8 cellular contexts compared by ENCODE assay signal in the genomic region with DNA sequence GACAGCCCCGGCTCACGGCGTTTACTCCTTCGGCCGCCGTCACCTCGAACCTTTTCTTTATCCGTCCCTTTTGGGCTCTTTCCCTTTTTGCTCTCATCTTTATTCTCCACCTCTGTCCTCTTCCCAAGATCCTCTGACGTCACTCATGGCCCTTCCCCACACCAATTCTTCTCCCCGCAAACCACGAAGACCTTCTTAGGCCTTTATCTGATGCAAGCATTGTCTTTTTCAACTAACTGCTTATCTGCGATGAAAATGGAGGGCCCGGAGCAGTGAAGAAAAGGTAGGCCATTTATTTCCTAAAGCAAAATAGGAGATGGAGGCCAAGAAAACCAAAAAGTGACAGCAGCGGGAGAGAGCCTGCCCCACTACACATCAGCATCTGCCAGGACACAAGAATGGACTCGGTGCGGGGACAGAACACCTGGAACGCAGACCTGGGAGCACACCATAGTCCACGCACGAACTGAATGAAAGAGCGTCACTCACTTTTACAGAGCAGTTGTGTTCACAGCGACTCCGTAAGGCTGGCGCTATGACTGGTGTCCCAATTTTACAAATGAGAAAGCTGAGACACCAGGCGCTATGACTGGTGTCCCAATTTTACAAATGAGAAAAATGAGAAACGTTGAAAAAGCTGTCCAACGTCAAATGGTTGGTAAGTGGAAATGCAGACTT. TPM values are rescaled to one million over a fixed set of nuclear protein-coding genes. Genes with fewer than 3 reads are reported as not detected.
DNase-seq lines count a peak whose midpoint lies in the region; ATAC-seq, FAIRE-seq and TF ChIP-seq lines count a peak whose summit lies in the region.

No MANE protein-coding gene starts in this region.

- no peaks in the 10 kb centered on the region for H3K9me3 ChIP-seq in CD4-positive, CD25-positive, alpha-beta regulatory T cell (ENCODE audit: control insufficient read depth in 2 of 2, low read length in 2 of 2)
- H3K9me3 ChIP-seq in ovary = no peaks in the 10 kb centered on the region

- H3K4me3 Mint-ChIP-seq in CD4-positive, CD25-positive, alpha-beta regulatory T cell = peak overlapping the region; percentile 6 to 82 (median 76)
- H3K4me3 Mint-ChIP-seq in WTC11 = peak overlapping the region; percentile 78

- peaks cover 0 to 15% (median 3%) of the 10 kb centered on the region in 4 donors for H3K4me1 Mint-ChIP-seq in CD4-positive, CD25-positive, alpha-beta regulatory T cell
- H3K4me1 Mint-ChIP-seq in WTC11 = peaks cover 8% of the 10 kb centered on the region

- H3K27me3 Mint-ChIP-seq in CD4-positive, CD25-positive, alpha-beta regulatory T cell = peaks cover 35% of the 10 kb centered on the region
- peaks cover 12% of the 10 kb centered on the region for H3K27me3 Mint-ChIP-seq in WTC11 (ENCODE audit: low read depth)

- CTCF ChIA-PET in WTC11 (lab: Charles Lee) = interaction anchor here (0.9 kb wide), 2 partner anchors 106 to 220 kb away, joined by 3 read pairs; partner anchors contain the start of gene ZNF282

- no peak for TF ChIP-seq EP300 in ovary (IDR thresholded peaks at IDR 0.05)

- POLR2A ChIA-PET in WTC11 (lab: Charles Lee) = no interaction called here

- no peak overlapping the region for H3K27ac ChIP-seq in CD4-positive, CD25-positive, alpha-beta regulatory T cell (ENCODE audit: insufficient read depth, low read length, poor library complexity, severe bottlenecking)
- no peak overlapping the region for H3K27ac ChIP-seq in ovary

- no peak overlapping the region for H3K4me3 ChIP-seq in CD4-positive, CD25-positive, alpha-beta regulatory T cell (ENCODE audit: low read depth, low read length)
- H3K4me3 ChIP-seq in foreskin fibroblast (ENCODE audit: low read depth in 1 of 2, low read length in 2 of 2) (peak overlapping the region in 1 of 2 donors; percentile 15), ovary (peak overlapping the region; percentile 16)

- TF ChIP-seq CTCF in WTC11 (IDR thresholded peaks at IDR 0.05) (no peak), foreskin fibroblast (IDR thresholded peaks at IDR 0.05; ENCODE audit: low read depth, low read length) (no peak), ovary (IDR thresholded peaks at IDR 0.05) (no peak)

- 45 to 48% (median 47%) methylated on average over 26 of the region's 26 CpGs for WGBS in ovary, 3 donors

- peaks cover 7% of the 10 kb centered on the region for H3K27me3 ChIP-seq in CD4-positive, CD25-positive, alpha-beta regulatory T cell (ENCODE audit: control insufficient read depth, insufficient read depth, low read length)
- H3K27me3 ChIP-seq in ovary = no peaks in the 10 kb centered on the region

- peak overlapping the region in 2 of 3 donors; percentile 51 to 89 for H3K27ac Mint-ChIP-seq in CD4-positive, CD25-positive, alpha-beta regulatory T cell
- H3K27ac Mint-ChIP-seq in WTC11 = peak overlapping the region; percentile 17

- ATAC-seq in CD4-positive, CD25-positive, alpha-beta regulatory T cell (ENCODE audit: low read depth in 2 of 2) = peak in 1 of 2 donors; percentile 22
- ATAC-seq in WTC11 (no peak; the same call in 1 of the 2 replicates), GM18870 (IDR thresholded peaks at IDR 0.05; ENCODE audit: unreplicated experiment) (no peak)

- DNase-seq in CD4-positive, CD25-positive, alpha-beta regulatory T cell = peak in 1 of 3 donors; percentile 3
- no peak for DNase-seq in WTC11 (ENCODE audit: low spot score)
- peak; percentile 16 to 58 for DNase-seq in foreskin fibroblast
- DNase-seq in ovary = no peak
- no peak for DNase-seq in NCI-H345 treated with DMSO at 0.1 percent for 48 hours (lab: John Stamatoyannopoulos, UW; ENCODE audit: unreplicated experiment)
- DNase-seq in urothelium cell line (ENCODE audit: low spot score) = no peak
- DNase-seq in hippocampal formation (lab: John Stamatoyannopoulos, UW) = no peak

- intact Hi-C loops in ovary (cut with DNase I) = no loop called here

- H3K9me3 Mint-ChIP-seq in CD4-positive, CD25-positive, alpha-beta regulatory T cell = peaks cover 0 to 3% (median 0%) of the 10 kb centered on the region in 7 donors
- H3K9me3 Mint-ChIP-seq in WTC11 = peaks cover 13% of the 10 kb centered on the region

- no peak for FAIRE-seq in urothelium cell line (lab: Jason Lieb, UNC)

- no peaks in the 10 kb centered on the region for H3K36me3 Mint-ChIP-seq in CD4-positive, CD25-positive, alpha-beta regulatory T cell
- H3K36me3 Mint-ChIP-seq in WTC11 = no peaks in the 10 kb centered on the region

- peaks cover 5% of the 10 kb centered on the region for H3K4me1 ChIP-seq in CD4-positive, CD25-positive, alpha-beta regulatory T cell (ENCODE audit: control insufficient read depth, insufficient read depth, low read length, poor library complexity, severe bottlenecking)
- no peaks in the 10 kb centered on the region for H3K4me1 ChIP-seq in ovary (ENCODE audit: insufficient read depth)

- H3K36me3 ChIP-seq in CD4-positive, CD25-positive, alpha-beta regulatory T cell (ENCODE audit: control insufficient read depth, insufficient read depth, low read length) = no peaks in the 10 kb centered on the region
- H3K36me3 ChIP-seq in ovary = no peaks in the 10 kb centered on the region

- TF ChIP-seq POLR2A in ovary (IDR thresholded peaks at IDR 0.05) = no peak

TF ChIP-seq in WTC11, 78 proteins besides CTCF, POLR2A, EP300 and RAD21:
- no peak for TF ChIP-seq CBFB (CRISPR knock-in tag; IDR thresholded peaks at IDR 0.05; ENCODE audit: low read depth)
- TF ChIP-seq ESRRA (CRISPR knock-in tag; IDR thresholded peaks at IDR 0.05; ENCODE audit: borderline replicate concordance) = no peak
- TF ChIP-seq, protein P1, sequence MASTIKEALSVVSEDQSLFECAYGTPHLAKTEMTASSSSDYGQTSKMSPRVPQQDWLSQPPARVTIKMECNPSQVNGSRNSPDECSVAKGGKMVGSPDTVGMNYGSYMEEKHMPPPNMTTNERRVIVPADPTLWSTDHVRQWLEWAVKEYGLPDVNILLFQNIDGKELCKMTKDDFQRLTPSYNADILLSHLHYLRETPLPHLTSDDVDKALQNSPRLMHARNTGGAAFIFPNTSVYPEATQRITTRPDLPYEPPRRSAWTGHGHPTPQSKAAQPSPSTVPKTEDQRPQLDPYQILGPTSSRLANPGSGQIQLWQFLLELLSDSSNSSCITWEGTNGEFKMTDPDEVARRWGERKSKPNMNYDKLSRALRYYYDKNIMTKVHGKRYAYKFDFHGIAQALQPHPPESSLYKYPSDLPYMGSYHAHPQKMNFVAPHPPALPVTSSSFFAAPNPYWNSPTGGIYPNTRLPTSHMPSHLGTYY (CRISPR knock-in tag; IDR thresholded peaks at IDR 0.05) = no peak
- no peak for TF ChIP-seq JAZF1 (CRISPR knock-in tag; IDR thresholded peaks at IDR 0.05)
- TF ChIP-seq, protein P2, sequence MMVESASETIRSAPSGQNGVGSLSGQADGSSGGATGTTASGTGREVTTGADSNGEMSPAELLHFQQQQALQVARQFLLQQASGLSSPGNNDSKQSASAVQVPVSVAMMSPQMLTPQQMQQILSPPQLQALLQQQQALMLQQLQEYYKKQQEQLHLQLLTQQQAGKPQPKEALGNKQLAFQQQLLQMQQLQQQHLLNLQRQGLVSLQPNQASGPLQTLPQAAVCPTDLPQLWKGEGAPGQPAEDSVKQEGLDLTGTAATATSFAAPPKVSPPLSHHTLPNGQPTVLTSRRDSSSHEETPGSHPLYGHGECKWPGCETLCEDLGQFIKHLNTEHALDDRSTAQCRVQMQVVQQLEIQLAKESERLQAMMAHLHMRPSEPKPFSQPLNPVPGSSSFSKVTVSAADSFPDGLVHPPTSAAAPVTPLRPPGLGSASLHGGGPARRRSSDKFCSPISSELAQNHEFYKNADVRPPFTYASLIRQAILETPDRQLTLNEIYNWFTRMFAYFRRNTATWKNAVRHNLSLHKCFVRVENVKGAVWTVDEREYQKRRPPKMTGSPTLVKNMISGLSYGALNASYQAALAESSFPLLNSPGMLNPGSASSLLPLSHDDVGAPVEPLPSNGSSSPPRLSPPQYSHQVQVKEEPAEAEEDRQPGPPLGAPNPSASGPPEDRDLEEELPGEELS (CRISPR knock-in tag; IDR thresholded peaks at IDR 0.05) = no peak
- no peak for TF ChIP-seq NR2C2 (CRISPR knock-in tag; IDR thresholded peaks at IDR 0.05)
- TF ChIP-seq CDX4 (CRISPR knock-in tag; IDR thresholded peaks at IDR 0.05; ENCODE audit: borderline replicate concordance) = no peak
- no peak for TF ChIP-seq FOXK1 (CRISPR knock-in tag; IDR thresholded peaks at IDR 0.05)
- TF ChIP-seq ETV6 (CRISPR knock-in tag; IDR thresholded peaks at IDR 0.05) = no peak
- TF ChIP-seq ATF3 (CRISPR knock-in tag; conservative IDR thresholded peaks at IDR 0.05) = no peak
- TF ChIP-seq, protein P3, sequence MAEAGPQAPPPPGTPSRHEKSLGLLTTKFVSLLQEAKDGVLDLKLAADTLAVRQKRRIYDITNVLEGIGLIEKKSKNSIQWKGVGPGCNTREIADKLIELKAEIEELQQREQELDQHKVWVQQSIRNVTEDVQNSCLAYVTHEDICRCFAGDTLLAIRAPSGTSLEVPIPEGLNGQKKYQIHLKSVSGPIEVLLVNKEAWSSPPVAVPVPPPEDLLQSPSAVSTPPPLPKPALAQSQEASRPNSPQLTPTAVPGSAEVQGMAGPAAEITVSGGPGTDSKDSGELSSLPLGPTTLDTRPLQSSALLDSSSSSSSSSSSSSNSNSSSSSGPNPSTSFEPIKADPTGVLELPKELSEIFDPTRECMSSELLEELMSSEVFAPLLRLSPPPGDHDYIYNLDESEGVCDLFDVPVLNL (CRISPR knock-in tag; IDR thresholded peaks at IDR 0.05; ENCODE audit: borderline replicate concordance, low read depth) = no peak
- TF ChIP-seq USF1 (CRISPR knock-in tag; IDR thresholded peaks at IDR 0.05) = no peak

RNA-seq across cellular contexts. Expression of gene ZNF777, which starts 45.3 kb away (rescaled TPM):
- 13.4 TPM for total RNA-seq in CD4-positive, CD25-positive, alpha-beta regulatory T cell
- polyA plus RNA-seq in CD4-positive, CD25-positive, alpha-beta regulatory T cell = 1 to 10 TPM in 2 of 4 donors, under 1 TPM in 2; 0.46 to 1.6 (median 1.2) TPM
- total RNA-seq in WTC11 (2021) = 12.0 to 13.6 TPM (median 12.6 TPM) in 3 replicates
- total RNA-seq in ovary = 10 to 100 TPM in 5 of 7 donors, 1 to 10 TPM in 2; 5.6 to 20.4 (median 15.8) TPM
- 10 to 100 TPM in 1 of 2 donors, 1 to 10 TPM in 1; 3.8 to 13.7 TPM for polyA plus RNA-seq in ovary

Comparison
In these comparisons a context has a peak if more than half of its experiments do, and no peak if none do; other contexts are left out.
1. DNase-seq: peak in foreskin fibroblast (2 of 2); none in WTC11 (single experiment), ovary (0 of 5), NCI-H345 treated with DMSO at 0.1 percent for 48 hours (single experiment), urothelium cell line (single experiment) and hippocampal formation (0 of 2).